ENCODE assay signal across 9 cellular contexts in genomic region chr9:69036319-69036718, GRCh38. TPM values are rescaled to one million over a fixed set of nuclear protein-coding genes. Genes with fewer than 3 reads are reported as not detected.
DNase-seq lines count a peak whose midpoint lies in the region; ATAC-seq and TF ChIP-seq lines count a peak whose summit lies in the region.
"Had no signal": no experiment of that assay in that cellular context is flagged by ENCODE, and none has a peak within 500 bp of the region (broad histone marks: within the 10 kb centered on the region; RNA-seq: fewer than 3 reads in every experiment).

No MANE protein-coding gene starts in this region.

- dilution Hi-C loops in IMR-90 (cut with HindIII; ENCODE audit: low sequenced_read_pairs, unreplicated experiment), result no loop called here

- in situ Hi-C loops in IMR-90 (cut with MboI; ENCODE audit: low sequenced_read_pairs), result no loop called here

- DNase-seq in AG04449 (ENCODE audit: low read depth, low spot score) (no peak), IMR-90 (peak; percentile 13), DMS79 treated with DMSO at 0.1 percent for 48 hours (lab: John Stamatoyannopoulos, UW) (no peak)
- DNase-seq in activated naive CD8-positive, alpha-beta T cell treated with anti-CD3 and anti-CD28 coated beads for 36 hours, result peak; percentile 21
- peak; percentile 50 for DNase-seq in stimulated activated CD4-positive, alpha-beta T cell treated with anti-CD3 and anti-CD28 coated beads, Interleukin-15, amount 100 ng/mL, for 24 hours

- ATAC-seq in GM19328 (IDR thresholded peaks at IDR 0.05; ENCODE audit: unreplicated experiment) (peak; percentile 19), IMR-90 (ENCODE audit: low read depth) (no peak; the same call in 1 of the 2 replicates), GM19467 (IDR thresholded peaks at IDR 0.05; ENCODE audit: unreplicated experiment) (no peak)

- peaks cover 21% of the 10 kb centered on the region for H3K36me3 Mint-ChIP-seq in activated naive CD8-positive, alpha-beta T cell treated with anti-CD3 and anti-CD28 coated beads for 36 hours

- H3K14ac ChIP-seq in IMR-90 (replicated peaks; ENCODE audit: low read depth, low read length), result peak overlapping the region; percentile 98

- no peaks in the 10 kb centered on the region for H3K27me3 Mint-ChIP-seq in activated naive CD8-positive, alpha-beta T cell treated with anti-CD3 and anti-CD28 coated beads for 36 hours

- H3K27ac Mint-ChIP-seq in activated naive CD8-positive, alpha-beta T cell treated with anti-CD3 and anti-CD28 coated beads for 36 hours, result peak overlapping the region; percentile 91

- peak overlapping the region; percentile 81; the same call in 1 of the 2 replicates for H4K91ac ChIP-seq in IMR-90 (ENCODE audit: insufficient read depth, low read depth, low read length)

- intact Hi-C loops in IMR-90 (cut with micrococcal nuclease), result loop anchor here (5.0 kb wide), 2 partner anchors 86 to 156 kb away; no protein-coding TSS in a partner anchor

- H3K9me1 ChIP-seq in IMR-90 (ENCODE audit: insufficient read depth, low read length), result no peaks in the 10 kb centered on the region

- H3K56ac ChIP-seq in IMR-90 (ENCODE audit: extremely low read depth, insufficient read depth, low read length), result peak overlapping the region; percentile 86

- peak overlapping the region; percentile 18 for H2AK9ac ChIP-seq in IMR-90 (replicated peaks; ENCODE audit: low read depth, low read length, poor library complexity)

- H3K4me1 ChIP-seq in IMR-90 (ENCODE audit: control insufficient read depth, insufficient read depth, low read length), result peaks cover 2% of the 10 kb centered on the region; the same call in 1 of the 2 replicates

- peak overlapping the region; percentile 96 for H3K23ac ChIP-seq in IMR-90 (ENCODE audit: low read depth, low read length)

- WGBS in IMR-90 (ENCODE audit: extremely low coverage in 2 of 2, insufficient read length in 1 of 2), 2 experiments, result no CpG with 5 or more reads among the region's 14 CpGs

- H3K79me1 ChIP-seq in IMR-90 (ENCODE audit: low read depth in 1 of 2, low read length in 2 of 2), result peaks cover 22 to 36% of the 10 kb centered on the region in 2 experiments

- peak overlapping the region; percentile 76 for H2BK5ac ChIP-seq in IMR-90 (ENCODE audit: low read depth, low read length, poor library complexity, severe bottlenecking)

- H3K4me2 ChIP-seq in IMR-90 (ENCODE audit: low read depth, low read length), result peak overlapping the region; percentile 83

- no peak overlapping the region for H2AK5ac ChIP-seq in IMR-90 (ENCODE audit: low read depth, low read length)

- no peaks in the 10 kb centered on the region for H4K20me1 ChIP-seq in IMR-90 (ENCODE audit: insufficient read depth, low read length)

- H3K27me3 ChIP-seq in IMR-90 (ENCODE audit: control insufficient read depth, insufficient read depth, low read length), result no peaks in the 10 kb centered on the region

- no peak for TF ChIP-seq CTCF in AG04449 (IDR thresholded peaks at IDR 0.05; ENCODE audit: insufficient read depth, low read length, missing control alignments)
- TF ChIP-seq CTCF in IMR-90 (conservative IDR thresholded peaks at IDR 0.05; ENCODE audit: low read depth, low read length), result no peak

- peak overlapping the region; percentile 80 for H4K5ac ChIP-seq in IMR-90 (ENCODE audit: low read depth, low read length)

- CTCF ChIA-PET in AG04449 (lab: Yijun Ruan, JAX), result interaction anchor here (1.0 to 4.8 kb wide), 17 partner anchors 8 to 841 kb away, joined by 3 to 69 read pairs (median 5); no protein-coding TSS in a partner anchor
- CTCF ChIA-PET in IMR-90 (lab: Yijun Ruan, JAX), result interaction anchor here (1.0 to 1.9 kb wide), 5 partner anchors 10 to 162 kb away, joined by 4 to 12 read pairs (median 4); no protein-coding TSS in a partner anchor

- no peaks in the 10 kb centered on the region for H3K9me3 ChIP-seq in IMR-90 (ENCODE audit: control insufficient read depth, insufficient read depth, low read length)

- H4K8ac ChIP-seq in IMR-90 (ENCODE audit: low read depth in 2 of 2, low read length in 2 of 2), result peak overlapping the region; percentile 92 to 95

- no peak overlapping the region for H2BK120ac ChIP-seq in IMR-90 (ENCODE audit: low read depth, low read length)

- H3K4me1 Mint-ChIP-seq in activated naive CD8-positive, alpha-beta T cell treated with anti-CD3 and anti-CD28 coated beads for 36 hours, result peaks cover 7% of the 10 kb centered on the region

- no TSS peak for BruUV-seq in IMR-90 (replicated peaks; lab: Mats Ljungman, UMichigan)

- H3K27ac ChIP-seq in IMR-90 (ENCODE audit: insufficient read depth, low read length), result peak overlapping the region; percentile 91

- H3K4me3 ChIP-seq in AG04449 (ENCODE audit: low read depth, low read length), result peak overlapping the region; percentile 89
- H3K4me3 ChIP-seq in IMR-90 (ENCODE audit: insufficient read depth, low read depth, low read length), result peak overlapping the region; percentile 87
- peak overlapping the region; percentile 79 for H3K4me3 ChIP-seq in iPS-11a (ENCODE audit: low read depth, low read length)

- 0 out of 3 replicates have a peak overlapping the region, but pooled peaks have one; percentile 3 for H2BK15ac ChIP-seq in IMR-90 (ENCODE audit: low read depth, low read length)

- peak overlapping the region; percentile 91 for H3K4ac ChIP-seq in IMR-90 (ENCODE audit: low read depth, low read length)

- H3K36me3 ChIP-seq in IMR-90 (ENCODE audit: control insufficient read depth, insufficient read depth, low read length), result no peaks in the 10 kb centered on the region

- no peak for TF ChIP-seq POLR2A in IMR-90 (IDR thresholded peaks at IDR 0.05; ENCODE audit: low read depth, low read length)

- peak overlapping the region; percentile 97 for H3K9ac ChIP-seq in IMR-90 (ENCODE audit: low read depth, low read length)

- POLR2A ChIA-PET in AG04449 (lab: Yijun Ruan, JAX), result interaction anchor here (1.0 to 1.4 kb wide), 2 partner anchors 21 to 157 kb away, joined by 3 read pairs; no protein-coding TSS in a partner anchor
- POLR2A ChIA-PET in IMR-90 (lab: Charles Lee; ENCODE audit: unreplicated experiment), result no interaction called here

- no peak for TF ChIP-seq RAD21 in IMR-90 (IDR thresholded peaks at IDR 0.05; ENCODE audit: low read length)

- no peaks in the 10 kb centered on the region for H3K9me3 Mint-ChIP-seq in activated naive CD8-positive, alpha-beta T cell treated with anti-CD3 and anti-CD28 coated beads for 36 hours

- no peak overlapping the region for H2BK20ac ChIP-seq in IMR-90 (ENCODE audit: low read depth, low read length)

- peak overlapping the region; percentile 75; the same call in 1 of the 2 replicates for H3K18ac ChIP-seq in IMR-90 (ENCODE audit: low read depth, low read length)

- peak overlapping the region; percentile 100 for H2AFZ ChIP-seq in IMR-90 (replicated peaks; ENCODE audit: low read length, poor library complexity)

- H3K4me3 Mint-ChIP-seq in activated naive CD8-positive, alpha-beta T cell treated with anti-CD3 and anti-CD28 coated beads for 36 hours, result peak overlapping the region; percentile 96

TF ChIP-seq in IMR-90, 13 proteins besides CTCF, POLR2A, EP300 and RAD21:
- TF ChIP-seq MAZ (IDR thresholded peaks at IDR 0.05; ENCODE audit: borderline replicate concordance, low read depth, low read length) (no peak), SMC3 (IDR thresholded peaks at IDR 0.05; ENCODE audit: low read depth, low read length) (no peak), CEBPB (IDR thresholded peaks at IDR 0.05; ENCODE audit: low read depth, low read length) (no peak), USF2 (IDR thresholded peaks at IDR 0.05; ENCODE audit: low read depth, low read length) (no peak)

RNA-seq across cellular contexts. Expression of gene FXN, which starts 0.8 kb away (rescaled TPM):
- total RNA-seq in IMR-90 (2012; rRNA removed), result 3.9 and 6.1 TPM in 2 replicates
- 17.6 and 18.1 TPM in 2 replicates for polyA plus RNA-seq in IMR-90 (2012; rRNA removed)
- polyA plus RNA-seq in IMR-90 (2012; cell fraction: cytosol; rRNA removed), result 10.0 and 20.5 TPM in 2 replicates
- 2.6 and 10.9 TPM in 2 replicates for polyA plus RNA-seq in IMR-90 (2012; cell fraction: nucleus; rRNA removed; ENCODE audit: low replicate concordance)
- total RNA-seq in activated naive CD8-positive, alpha-beta T cell treated with anti-CD3 and anti-CD28 coated beads for 36 hours, result 10 to 100 TPM; 32.0 to 35.9 TPM

RNA-seq across cellular contexts. Expression of gene PRKACG, which starts 22.4 kb away (rescaled TPM):
- total RNA-seq in IMR-90 (2012; rRNA removed), result not detected in 2 replicates
- not detected in 2 replicates for polyA plus RNA-seq in IMR-90 (2012; rRNA removed)
- not detected in 2 replicates for polyA plus RNA-seq in IMR-90 (2012; cell fraction: cytosol; rRNA removed)
- polyA plus RNA-seq in IMR-90 (2012; cell fraction: nucleus; rRNA removed; ENCODE audit: low replicate concordance), result not detected in 2 replicates
- not detected for total RNA-seq in activated naive CD8-positive, alpha-beta T cell treated with anti-CD3 and anti-CD28 coated beads for 36 hours
- total RNA-seq: lung microvascular endothelial cell had no signal

Comparison
In these comparisons a context has a peak if more than half of its experiments do, and no peak if none do; other contexts are left out.
1. DNase-seq: peak in IMR-90 (single experiment), activated naive CD8-positive, alpha-beta T cell treated with anti-CD3 and anti-CD28 coated beads for 36 hours (single experiment) and stimulated activated CD4-positive, alpha-beta T cell treated with anti-CD3 and anti-CD28 coated beads, Interleukin-15, amount 100 ng/mL, for 24 hours (single experiment); none in AG04449 (single experiment) and DMS79 treated with DMSO at 0.1 percent for 48 hours (single experiment).
2. Peak in every context shown above with its lines, with median percentiles within 50 percentile points of each other: H3K4me3 ChIP-seq.